In the genomic region with DNA sequence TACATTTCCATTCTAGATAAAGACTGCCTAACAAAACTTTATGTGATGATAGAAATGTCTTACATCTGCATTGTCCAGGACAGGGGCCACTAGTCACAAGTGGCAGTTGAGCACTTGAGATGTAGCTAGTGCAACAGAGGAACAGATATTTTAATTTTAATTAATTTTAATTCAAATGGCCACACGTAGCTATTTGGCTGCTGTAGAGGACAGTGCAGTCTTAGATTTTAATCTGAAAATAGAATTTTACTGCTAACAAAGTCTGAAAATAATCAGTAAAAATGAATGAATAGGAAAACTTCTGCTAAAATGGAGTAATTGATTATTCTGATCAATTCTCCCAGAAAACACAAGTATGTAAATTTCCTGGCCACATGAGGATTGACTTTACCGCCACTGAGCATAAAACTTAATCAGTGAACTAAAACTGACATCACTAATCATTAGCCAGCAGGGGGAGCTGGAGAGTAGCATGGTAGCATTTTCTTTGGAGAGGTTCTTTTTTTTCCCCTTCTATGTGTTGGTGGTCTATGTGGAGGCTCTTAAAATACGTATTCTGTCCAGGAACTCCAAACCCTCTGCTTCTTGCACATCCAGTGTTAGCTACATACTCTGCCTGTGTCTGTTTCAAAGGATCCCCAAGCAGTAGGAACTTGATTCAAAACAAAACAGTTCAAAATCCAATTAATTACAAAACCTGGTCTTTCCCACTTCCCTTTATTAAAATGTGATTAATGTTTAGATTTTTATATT, we compare ENCODE assay signal across 7 cellular contexts. TPM values are rescaled to one million over a fixed set of nuclear protein-coding genes. Genes with fewer than 3 reads are reported as not detected.
DNase-seq lines count a peak whose midpoint lies in the region; TF ChIP-seq lines count a peak whose summit lies in the region.

No MANE protein-coding gene starts in this region.

- H3K9me3 ChIP-seq in MG63 (no peaks in the 10 kb centered on the region), SJSA1 (replicated peaks) (no peaks in the 10 kb centered on the region)

- no peaks in the 10 kb centered on the region for H3K4me1 ChIP-seq in SJSA1 (replicated peaks)

- in situ Hi-C loops in astrocyte of the spinal cord (cut with HindIII; ENCODE audit: low sequenced_read_pairs) = no loop called here

- H3K4me3 ChIP-seq in H7 (ENCODE audit: insufficient read depth, low read depth, low read length) = no peak overlapping the region
- no peak overlapping the region for H3K4me3 ChIP-seq in MG63
- H3K4me3 ChIP-seq in SJSA1 = no peak overlapping the region
- H3K4me3 ChIP-seq in astrocyte of the spinal cord (ENCODE audit: low read depth, low read length) = no peak overlapping the region

- TF ChIP-seq CTCF in GM12872 (IDR thresholded peaks at IDR 0.05; ENCODE audit: insufficient read depth, low read depth, low read length) (peak; percentile 81), astrocyte of the spinal cord (IDR thresholded peaks at IDR 0.05; ENCODE audit: low read depth, low read length) (peak; percentile 84)

- no peak overlapping the region for H3K27ac ChIP-seq in SJSA1

- DNase-seq in H7 (peak; percentile 40), MG63 (peak; percentile 4), SJSA1 (ENCODE audit: low read depth in 1 of 2, low spot score in 2 of 2) (peak; percentile 33 to 55), astrocyte of the spinal cord (ENCODE audit: low read depth, low spot score) (peak; percentile 59), iPS-NIHi7 (ENCODE audit: extremely low spot score) (peak; percentile 77)
- DNase-seq in stimulated activated CD4-positive, alpha-beta T cell treated with anti-CD3 and anti-CD28 coated beads, Interleukin-1b, Interleukin-23, amount 100 ng/mL, for 48 hours = peak; percentile 24

- no peaks in the 10 kb centered on the region for H3K27me3 ChIP-seq in H7 (ENCODE audit: control insufficient read depth, insufficient read depth, low read length)
- no peaks in the 10 kb centered on the region for H3K27me3 ChIP-seq in MG63
- no peaks in the 10 kb centered on the region; the same call in 1 of the 2 replicates for H3K27me3 ChIP-seq in SJSA1 (replicated peaks)

- H3K36me3 ChIP-seq in H7 (replicated peaks; ENCODE audit: control insufficient read depth, insufficient read depth, low read length) (no peaks in the 10 kb centered on the region), MG63 (no peaks in the 10 kb centered on the region), SJSA1 (no peaks in the 10 kb centered on the region)

RNA-seq across cellular contexts. Expression of a gene that starts 52.1 kb away (rescaled TPM):
- 19.5 and 26.5 TPM in 2 replicates for total RNA-seq in H7 (2014; rRNA removed; shearing (Covaris generic))
- 3.1 TPM in 1 of 2 replicates, not detected in the other for total RNA-seq in MG63 (2014; rRNA removed; shearing (Covaris generic); ENCODE audit: low replicate concordance)
- 1.8 and 2.3 TPM in 2 replicates for total RNA-seq in SJSA1 (2014; rRNA removed; shearing (Covaris generic))

Comparison
In these comparisons a context has a peak if more than half of its experiments do, and no peak if none do; other contexts are left out.
1. DNase-seq: peak in every context shown above with its lines; median percentile 77 in iPS-NIHi7; 59 in astrocyte of the spinal cord; 44 in SJSA1; 40 in H7; 24 in stimulated activated CD4-positive, alpha-beta T cell treated with anti-CD3 and anti-CD28 coated beads, Interleukin-1b, Interleukin-23, amount 100 ng/mL, for 48 hours; 4 in MG63.